ENCODE assay signal across 1 cellular context in the genomic region with DNA sequence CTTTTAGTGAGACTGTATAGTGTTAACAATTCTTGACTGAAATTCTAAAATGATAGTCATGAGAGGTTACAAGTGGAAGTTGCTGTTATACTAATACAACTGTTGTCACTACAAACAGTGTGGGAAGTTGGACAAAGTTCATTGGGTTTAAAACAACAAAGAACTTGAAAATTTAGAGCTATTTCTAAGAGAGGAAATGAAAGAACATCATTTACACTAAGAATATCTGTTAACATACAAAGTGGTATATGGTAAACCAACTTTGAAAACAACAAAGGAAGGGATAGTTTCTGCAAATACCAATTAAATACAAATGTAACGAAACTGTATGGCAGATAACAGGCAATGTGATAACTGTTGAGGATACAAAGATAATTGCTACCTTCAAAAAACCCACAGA.
TF ChIP-seq lines count a peak whose summit lies in the region.

No MANE protein-coding gene starts in this region.

TF ChIP-seq in SK-N-SH, 30 proteins besides CTCF, POLR2A, EP300 and RAD21 (continued from another document):
- TF ChIP-seq, protein P1, sequence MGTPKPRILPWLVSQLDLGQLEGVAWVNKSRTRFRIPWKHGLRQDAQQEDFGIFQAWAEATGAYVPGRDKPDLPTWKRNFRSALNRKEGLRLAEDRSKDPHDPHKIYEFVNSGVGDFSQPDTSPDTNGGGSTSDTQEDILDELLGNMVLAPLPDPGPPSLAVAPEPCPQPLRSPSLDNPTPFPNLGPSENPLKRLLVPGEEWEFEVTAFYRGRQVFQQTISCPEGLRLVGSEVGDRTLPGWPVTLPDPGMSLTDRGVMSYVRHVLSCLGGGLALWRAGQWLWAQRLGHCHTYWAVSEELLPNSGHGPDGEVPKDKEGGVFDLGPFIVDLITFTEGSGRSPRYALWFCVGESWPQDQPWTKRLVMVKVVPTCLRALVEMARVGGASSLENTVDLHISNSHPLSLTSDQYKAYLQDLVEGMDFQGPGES (IDR thresholded peaks at IDR 0.05; ENCODE audit: low read depth, low read length): no peak
- TF ChIP-seq, protein P2, sequence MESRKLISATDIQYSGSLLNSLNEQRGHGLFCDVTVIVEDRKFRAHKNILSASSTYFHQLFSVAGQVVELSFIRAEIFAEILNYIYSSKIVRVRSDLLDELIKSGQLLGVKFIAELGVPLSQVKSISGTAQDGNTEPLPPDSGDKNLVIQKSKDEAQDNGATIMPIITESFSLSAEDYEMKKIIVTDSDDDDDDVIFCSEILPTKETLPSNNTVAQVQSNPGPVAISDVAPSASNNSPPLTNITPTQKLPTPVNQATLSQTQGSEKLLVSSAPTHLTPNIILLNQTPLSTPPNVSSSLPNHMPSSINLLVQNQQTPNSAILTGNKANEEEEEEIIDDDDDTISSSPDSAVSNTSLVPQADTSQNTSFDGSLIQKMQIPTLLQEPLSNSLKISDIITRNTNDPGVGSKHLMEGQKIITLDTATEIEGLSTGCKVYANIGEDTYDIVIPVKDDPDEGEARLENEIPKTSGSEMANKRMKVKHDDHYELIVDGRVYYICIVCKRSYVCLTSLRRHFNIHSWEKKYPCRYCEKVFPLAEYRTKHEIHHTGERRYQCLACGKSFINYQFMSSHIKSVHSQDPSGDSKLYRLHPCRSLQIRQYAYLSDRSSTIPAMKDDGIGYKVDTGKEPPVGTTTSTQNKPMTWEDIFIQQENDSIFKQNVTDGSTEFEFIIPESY (IDR thresholded peaks at IDR 0.05; ENCODE audit: borderline replicate concordance, low read depth): no peak
- no peak for TF ChIP-seq GATA2 (CRISPR knock-in tag; IDR thresholded peaks at IDR 0.05)
